10 cellular contexts compared by ENCODE assay signal in the genomic region with DNA sequence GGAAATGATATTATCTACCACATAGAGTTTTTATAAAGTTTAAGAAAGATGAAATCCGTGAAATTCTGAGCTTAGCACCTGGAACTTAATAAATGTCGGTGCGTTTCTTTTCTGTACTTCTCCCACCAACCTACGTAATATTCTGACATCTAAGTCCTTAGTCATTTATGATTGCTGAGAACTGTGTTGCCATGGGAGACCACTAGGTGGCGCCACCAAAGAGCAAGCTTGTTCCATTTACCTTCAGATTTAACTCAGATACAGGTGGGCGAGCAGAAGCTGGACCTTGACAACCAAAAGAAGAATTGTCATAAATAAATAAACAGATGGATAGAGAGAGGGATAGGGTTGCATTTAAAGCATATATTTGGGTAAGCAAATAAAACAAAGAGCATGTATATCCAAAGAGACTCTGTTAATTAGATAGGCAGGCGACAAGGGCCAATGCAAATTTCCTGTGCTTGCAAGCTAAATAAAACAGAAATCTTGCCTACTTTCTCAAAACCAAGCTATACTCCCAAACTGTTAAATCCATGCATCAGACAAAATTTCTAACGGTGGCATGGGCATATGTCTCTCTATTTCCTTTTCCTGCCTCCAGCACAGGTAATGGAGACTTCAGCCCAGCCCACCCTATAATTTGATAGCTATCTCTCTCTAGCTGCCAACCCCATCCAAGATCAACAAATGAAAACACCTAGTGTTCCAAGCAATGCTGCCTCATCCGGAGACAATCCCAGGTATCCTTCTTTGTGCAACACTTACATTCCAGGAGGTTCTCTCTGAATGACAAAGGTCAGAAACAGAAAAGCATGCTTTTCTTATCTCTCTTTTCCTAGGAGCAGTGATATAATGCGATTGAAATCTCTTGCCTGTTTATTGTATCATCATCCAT.
DNase-seq lines count a peak whose midpoint lies in the region; ATAC-seq and TF ChIP-seq lines count a peak whose summit lies in the region.
"Had no signal": no experiment of that assay in that cellular context is flagged by ENCODE, and none has a peak within 500 bp of the region (broad histone marks: within the 10 kb centered on the region; RNA-seq: fewer than 3 reads in every experiment).

No MANE protein-coding gene starts in this region.

- H3K36me3 ChIP-seq in KMS-11 (ENCODE audit: insufficient read depth) (no peaks in the 10 kb centered on the region), thoracic aorta (no peaks in the 10 kb centered on the region)
- H3K36me3 ChIP-seq: SJSA1 had no signal

- H3K79me2 ChIP-seq in KMS-11 (ENCODE audit: insufficient read depth, low read depth), result no peaks in the 10 kb centered on the region

- H3K4me3 ChIP-seq in KMS-11 (IDR thresholded peaks at IDR 0.05; ENCODE audit: insufficient read depth, low read depth, low read length) (no peak overlapping the region), thoracic aorta (no peak overlapping the region)
- H3K4me3 ChIP-seq: SJSA1 had no signal

- no peaks in the 10 kb centered on the region for H3K9me3 ChIP-seq in thoracic aorta

- no peaks in the 10 kb centered on the region for H4K20me1 ChIP-seq in KMS-11 (ENCODE audit: insufficient read depth)

- TF ChIP-seq CTCF in GM13977 (IDR thresholded peaks at IDR 0.05; ENCODE audit: extremely low read depth, insufficient read depth, missing control alignments), result peak; percentile 89
- TF ChIP-seq CTCF in KMS-11 (conservative IDR thresholded peaks at IDR 0.05; ENCODE audit: low read depth, low read length), result peak; percentile 87
- TF ChIP-seq CTCF in thoracic aorta (IDR thresholded peaks at IDR 0.05), result peak; percentile 45

- no peak overlapping the region for H2AFZ ChIP-seq in KMS-11 (ENCODE audit: low read depth)

- no peak overlapping the region for H3K9ac ChIP-seq in KMS-11

- in situ Hi-C loops in GM13977 (cut with MboI; ENCODE audit: low pct_unique_long_range_greater_than_20kb, low sequenced_read_pairs, unreplicated experiment), result loop anchor here (25.0 kb wide), 1 partner anchor 684 kb away; no protein-coding TSS in a partner anchor

- ATAC-seq in thoracic aorta (ENCODE audit: insufficient number of reproducible peaks, low FRiP score, low read depth) (no peak), GM19467 (IDR thresholded peaks at IDR 0.05; ENCODE audit: unreplicated experiment) (no peak)

- H3K4me2 ChIP-seq in KMS-11, result no peak overlapping the region

- H3K4me1 ChIP-seq in KMS-11 (ENCODE audit: low read depth, poor library complexity, severe bottlenecking), result no peaks in the 10 kb centered on the region
- peaks cover 0 to 2% of the 10 kb centered on the region in 2 donors for H3K4me1 ChIP-seq in thoracic aorta (ENCODE audit: control insufficient read depth in 1 of 2, low read depth in 2 of 2)

- peak; percentile 69 for DNase-seq in CD1c-positive myeloid dendritic cell (ENCODE audit: extremely low spot score)
- DNase-seq in GM13977 (ENCODE audit: low spot score), result peak; percentile 13
- DNase-seq in activated CD8-positive, alpha-beta memory T cell treated with anti-CD3 and anti-CD28 coated beads, Interleukin-2, amount 50 U/mL, for 48 hours, result peak; percentile 76
- DNase-seq in iPS-NIHi11 (ENCODE audit: low spot score), result peak; percentile 46
- DNase-seq in thoracic aorta (ENCODE audit: low spot score), result no peak
- DNase-seq in middle frontal gyrus (ENCODE audit: extremely low spot score, low spot score), result no peak
- DNase-seq: naive B cell had no signal

- H3K27me3 ChIP-seq in KMS-11 (ENCODE audit: insufficient read depth, low read depth) (no peaks in the 10 kb centered on the region), thoracic aorta (replicated peaks; ENCODE audit: insufficient read depth) (no peaks in the 10 kb centered on the region)
- H3K27me3 ChIP-seq: SJSA1 had no signal

- no peak overlapping the region for H3K27ac ChIP-seq in KMS-11
- H3K27ac ChIP-seq in thoracic aorta, result no peak overlapping the region
- H3K27ac ChIP-seq: SJSA1 had no signal

Comparison
In these comparisons a context has a peak if more than half of its experiments do, and no peak if none do; other contexts are left out.
1. DNase-seq: peak in CD1c-positive myeloid dendritic cell (single experiment), GM13977 (single experiment), activated CD8-positive, alpha-beta memory T cell treated with anti-CD3 and anti-CD28 coated beads, Interleukin-2, amount 50 U/mL, for 48 hours (single experiment) and iPS-NIHi11 (single experiment); none in thoracic aorta (single experiment) and middle frontal gyrus (single experiment).
2. Peak in every context shown above with its lines, with median percentiles within 50 percentile points of each other: CTCF ChIP-seq.